ENCODE assay signal across 16 cellular contexts in genomic region chr10:30651470-30652397, GRCh38. TPM values are rescaled to one million over a fixed set of nuclear protein-coding genes. Genes with fewer than 3 reads are reported as not detected.
DNase-seq lines count a peak whose midpoint lies in the region; ATAC-seq and TF ChIP-seq lines count a peak whose summit lies in the region.
"Not testable (repeated sequence)": the region's sequence is repeated elsewhere in the genome, so short reads cannot be mapped to it uniquely, and the experiment has no call there.
"Had no signal": no experiment of that assay in that cellular context is flagged by ENCODE, and none has a peak within 500 bp of the region (broad histone marks: within the 10 kb centered on the region; RNA-seq: fewer than 3 reads in every experiment).

No MANE protein-coding gene starts in this region.

- H4K20me1 ChIP-seq in neural progenitor cell (ENCODE audit: low read depth): not testable (repeated sequence)

- TF ChIP-seq CTCF in HFFc6 (IDR thresholded peaks at IDR 0.05); RWPE2 (IDR thresholded peaks at IDR 0.05; ENCODE audit: poor library complexity, severe bottlenecking); choroid plexus epithelial cell (conservative IDR thresholded peaks at IDR 0.05; ENCODE audit: low read depth, low read length); heart right ventricle (IDR thresholded peaks at IDR 0.05); neural progenitor cell (IDR thresholded peaks at IDR 0.05): not testable (repeated sequence)

- H3K4me1 Mint-ChIP-seq in HFFc6 (ENCODE audit: low read depth): peaks cover 25% of the 10 kb centered on the region
- peaks cover 32% of the 10 kb centered on the region for H3K4me1 Mint-ChIP-seq in activated T-helper 2 cell treated with anti-CD3 and anti-CD28 coated beads, Interferon-gamma antibody, Interleukin-2, Interleukin-4, amounts not matched to agents 10 μg/mL and 5 μg/mL and 100 μg/mL, durations not matched to agents 14 hours and 24 hours and 36 hours (ENCODE audit: low read depth)
- H3K4me1 Mint-ChIP-seq in neural progenitor cell: peaks cover 14% of the 10 kb centered on the region

- H3K9me3 Mint-ChIP-seq in HFFc6; activated T-helper 2 cell treated with anti-CD3 and anti-CD28 coated beads, Interferon-gamma antibody, Interleukin-2, Interleukin-4, amounts not matched to agents 10 μg/mL and 5 μg/mL and 100 μg/mL, durations not matched to agents 14 hours and 24 hours and 36 hours; neural progenitor cell: not testable (repeated sequence)

- not testable (repeated sequence) for H3F3A ChIP-seq in neural progenitor cell (ENCODE audit: low read depth)

- not testable (repeated sequence) for H3K4me1 ChIP-seq in RWPE2 (ENCODE audit: insufficient read depth, poor library complexity, severe bottlenecking); heart right ventricle; neural progenitor cell

- H3K27ac Mint-ChIP-seq in HFFc6 (peak overlapping the region; percentile 72), neural progenitor cell (peak overlapping the region; percentile 25)
- H3K27ac Mint-ChIP-seq in activated T-helper 2 cell treated with anti-CD3 and anti-CD28 coated beads, Interferon-gamma antibody, Interleukin-2, Interleukin-4, amounts not matched to agents 10 μg/mL and 5 μg/mL and 100 μg/mL, durations not matched to agents 14 hours and 24 hours and 36 hours: peak overlapping the region; percentile 80

- peak overlapping the region; percentile 36; the same call in 1 of the 2 replicates for H3K4me3 Mint-ChIP-seq in HFFc6
- H3K4me3 Mint-ChIP-seq in activated T-helper 2 cell treated with anti-CD3 and anti-CD28 coated beads, Interferon-gamma antibody, Interleukin-2, Interleukin-4, amounts not matched to agents 10 μg/mL and 5 μg/mL and 100 μg/mL, durations not matched to agents 14 hours and 24 hours and 36 hours (ENCODE audit: low read depth); neural progenitor cell: not testable (repeated sequence)

- not testable (repeated sequence) for H3K4me2 ChIP-seq in neural progenitor cell

- H3K36me3 Mint-ChIP-seq in HFFc6 (ENCODE audit: low read depth); activated T-helper 2 cell treated with anti-CD3 and anti-CD28 coated beads, Interferon-gamma antibody, Interleukin-2, Interleukin-4, amounts not matched to agents 10 μg/mL and 5 μg/mL and 100 μg/mL, durations not matched to agents 14 hours and 24 hours and 36 hours (ENCODE audit: low read depth); neural progenitor cell: not testable (repeated sequence)

- DNase-seq in AG20443 (ENCODE audit: low spot score) (peak; percentile 20), HFFc6 (peak; percentile 27), choroid plexus epithelial cell (ENCODE audit: low read depth) (peak; percentile 55)
- not testable (repeated sequence) for DNase-seq in RWPE2 (ENCODE audit: low spot score); activated T-helper 2 cell treated with anti-CD3 and anti-CD28 coated beads, Interferon-gamma antibody, Interleukin-2, Interleukin-4, amounts not matched to agents 10 μg/mL and 5 μg/mL and 100 μg/mL, durations not matched to agents 14 hours and 24 hours and 36 hours (ENCODE audit: low spot score); heart right ventricle; neural progenitor cell (ENCODE audit: low spot score)
- peak; percentile 50 for DNase-seq in stimulated activated CD8-positive, alpha-beta memory T cell treated with anti-CD3 and anti-CD28 coated beads, Interleukin-4, amount 100 ng/mL, for 48 hours

- not testable (repeated sequence) for H3K9ac ChIP-seq in neural progenitor cell

- H2AFZ ChIP-seq in neural progenitor cell (replicated peaks): not testable (repeated sequence)

- not testable (repeated sequence) for H3K9me3 ChIP-seq in RWPE2 (ENCODE audit: severe bottlenecking); heart right ventricle; neural progenitor cell (ENCODE audit: low read depth)

- H3K27me3 Mint-ChIP-seq in HFFc6 (ENCODE audit: insufficient read depth): peaks cover 16% of the 10 kb centered on the region
- H3K27me3 Mint-ChIP-seq in activated T-helper 2 cell treated with anti-CD3 and anti-CD28 coated beads, Interferon-gamma antibody, Interleukin-2, Interleukin-4, amounts not matched to agents 10 μg/mL and 5 μg/mL and 100 μg/mL, durations not matched to agents 14 hours and 24 hours and 36 hours (ENCODE audit: low read depth): peaks cover 27% of the 10 kb centered on the region
- H3K27me3 Mint-ChIP-seq in neural progenitor cell (ENCODE audit: insufficient read depth, low read depth): peaks cover 13% of the 10 kb centered on the region

- not testable (repeated sequence) for H3K79me2 ChIP-seq in neural progenitor cell (ENCODE audit: low read depth)

- not testable (repeated sequence) for H3K27ac ChIP-seq in RWPE2 (ENCODE audit: poor library complexity, severe bottlenecking); neural progenitor cell
- peak overlapping the region in 1 of 10 donors; percentile 33 for H3K27ac ChIP-seq in heart right ventricle

- ATAC-seq in RWPE2 (ENCODE audit: low read depth): 0 out of 3 replicates have a peak, but pooled peaks have one; percentile 27
- peak in 6 of 8 donors; percentile 31 to 71 (median 46) for ATAC-seq in heart right ventricle

- WGBS in heart right ventricle, 2 donors: 74 to 76% methylated on average over 9 to 10 of the region's 10 CpGs

- not testable (repeated sequence) for H3K4me3 ChIP-seq in RWPE2 (ENCODE audit: severe bottlenecking); choroid plexus epithelial cell (ENCODE audit: low read depth, low read length); heart right ventricle; neural progenitor cell

- H3K36me3 ChIP-seq in RWPE2 (ENCODE audit: low read depth); heart right ventricle; neural progenitor cell: not testable (repeated sequence)

- not testable (repeated sequence) for H3K27me3 ChIP-seq in RWPE2 (ENCODE audit: insufficient read depth, poor library complexity, severe bottlenecking); heart right ventricle; neural progenitor cell

- intact Hi-C loops in activated T-helper 2 cell treated with anti-CD3 and anti-CD28 coated beads, Interferon-gamma antibody, Interleukin-2, Interleukin-4, amounts not matched to agents 10 μg/mL and 5 μg/mL and 100 μg/mL, durations not matched to agents 14 hours and 24 hours and 36 hours (cut with micrococcal nuclease); heart right ventricle (cut with DNase I): not testable (repeated sequence)

RNA-seq across cellular contexts. Expression of gene LYZL2, which starts 22.2 kb away (rescaled TPM):
- not detected for total RNA-seq in HFFc6 (2021; fragmentation: NEBNext Ultra II Directional; extraction: Animal tissue kit (Norgen Biotek cat#: 25700))
- not detected in 2 replicates for total RNA-seq in activated T-helper 2 cell treated with anti-CD3 and anti-CD28 coated beads, Interferon-gamma antibody, Interleukin-2, Interleukin-4, amounts not matched to agents 10 μg/mL and 5 μg/mL and 100 μg/mL, durations not matched to agents 14 hours and 24 hours and 36 hours
- total RNA-seq in heart right ventricle (not detected), neural progenitor cell (ENCODE audit: low replicate concordance) (not detected in 2 replicates)
- polyA plus RNA-seq in heart right ventricle: not detected
- total RNA-seq: activated CD4-positive, alpha-beta T cell treated with anti-CD3 and anti-CD28 coated beads, Interleukin-2, amount 10 ng/mL, durations not matched to agents 24 days and 14 days; CD8-positive, alpha-beta T cell; dorsolateral prefrontal cortex; H9; naive thymus-derived CD4-positive, alpha-beta T cell; pancreas; SJSA1; temporal lobe had no signal
- polyA plus RNA-seq: naive thymus-derived CD4-positive, alpha-beta T cell; pancreas had no signal

Comparison
In these comparisons a context has a peak if more than half of its experiments do, and no peak if none do; other contexts are left out.
1. H3K27ac Mint-ChIP-seq: peak in every context shown above with its lines; median percentile 80 in activated T-helper 2 cell treated with anti-CD3 and anti-CD28 coated beads, Interferon-gamma antibody, Interleukin-2, Interleukin-4, amounts not matched to agents 10 μg/mL and 5 μg/mL and 100 μg/mL, durations not matched to agents 14 hours and 24 hours and 36 hours; 72 in HFFc6; 25 in neural progenitor cell.